In the genomic region with DNA sequence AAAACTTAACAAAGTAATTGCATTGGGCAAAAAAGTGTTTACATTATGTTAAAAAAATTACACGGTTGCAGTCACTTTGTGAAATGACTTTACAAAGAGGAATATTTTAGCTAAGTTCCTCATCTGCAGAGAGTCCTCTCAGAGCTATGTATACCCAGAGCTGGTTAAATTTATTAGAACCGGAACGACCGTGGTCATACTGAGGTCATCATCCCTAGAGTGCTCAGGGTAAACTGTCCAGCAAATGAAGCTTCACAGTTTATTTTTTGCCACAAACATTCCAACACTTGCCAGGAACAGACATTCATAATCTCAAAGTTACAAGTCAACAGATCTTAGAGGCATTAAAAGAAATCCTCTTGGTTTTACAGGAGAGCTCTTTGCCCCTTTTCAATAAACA, we compare ENCODE assay signal across 8 cellular contexts. TPM values are rescaled to one million over a fixed set of nuclear protein-coding genes. Genes with fewer than 3 reads are reported as not detected.
DNase-seq lines count a peak whose midpoint lies in the region; ATAC-seq and TF ChIP-seq lines count a peak whose summit lies in the region.

No MANE protein-coding gene starts in this region.

- DNase-seq in BE2C = no peak
- DNase-seq in KBM-7 = peak; percentile 42
- no peak for DNase-seq in adipocyte (ENCODE audit: low read depth)
- no peak for DNase-seq in globus pallidus (ENCODE audit: low spot score)
- DNase-seq in middle frontal gyrus (ENCODE audit: extremely low spot score, low spot score) = no peak

- H3K9me3 ChIP-seq in BE2C (no peaks in the 10 kb centered on the region), adipocyte (ENCODE audit: control insufficient read depth, low read length) (no peaks in the 10 kb centered on the region), mesodermal cell (ENCODE audit: control insufficient read depth, low read length) (no peaks in the 10 kb centered on the region)

- no peaks in the 10 kb centered on the region; the same call in 1 of the 2 replicates for H3K36me3 ChIP-seq in BE2C
- H3K36me3 ChIP-seq in adipocyte (ENCODE audit: control insufficient read depth, insufficient read depth, low read length, severe bottlenecking) = peaks cover 9% of the 10 kb centered on the region
- H3K36me3 ChIP-seq in mesodermal cell (ENCODE audit: control insufficient read depth, insufficient read depth, low read length) = no peaks in the 10 kb centered on the region

- peaks cover 9% of the 10 kb centered on the region; the same call in 1 of the 2 replicates for H3K27me3 ChIP-seq in BE2C
- no peaks in the 10 kb centered on the region for H3K27me3 ChIP-seq in adipocyte (replicated peaks; ENCODE audit: control insufficient read depth, insufficient read depth, low read length)

- no peak for TF ChIP-seq CTCF in BE2C (IDR thresholded peaks at IDR 0.05; ENCODE audit: low read depth, low read length)

- WGBS in mesodermal cell (ENCODE audit: insufficient coverage in 2 of 2), 2 experiments = 72 to 88% methylated on average over 3 to 4 of the region's 4 CpGs

- H3K4me1 ChIP-seq in BE2C (no peaks in the 10 kb centered on the region), adipocyte (ENCODE audit: control insufficient read depth, insufficient read depth, low read length) (peaks cover 21% of the 10 kb centered on the region), mesodermal cell (ENCODE audit: control insufficient read depth, insufficient read depth, low read length, poor library complexity, severe bottlenecking) (peaks cover 12% of the 10 kb centered on the region)

- ATAC-seq in GM19035 (IDR thresholded peaks at IDR 0.05; ENCODE audit: unreplicated experiment) (no peak), HG03175 (IDR thresholded peaks at IDR 0.05; ENCODE audit: unreplicated experiment) (no peak)

- peak overlapping the region; percentile 88 for H3K9ac ChIP-seq in adipocyte (ENCODE audit: low read length)

- H3K27ac ChIP-seq in mesodermal cell (ENCODE audit: low read depth, low read length, severe bottlenecking) = no peak overlapping the region

- H3K4me3 ChIP-seq in BE2C (ENCODE audit: low read depth, low read length) (peak overlapping the region; percentile 80), adipocyte (ENCODE audit: low read length) (peak overlapping the region; percentile 90), mesodermal cell (ENCODE audit: extremely low read depth, insufficient read depth, low read length, poor library complexity, severe bottlenecking) (peak overlapping the region; percentile 53)

- in situ Hi-C loops in KBM-7 (cut with MboI; ENCODE audit: low pct_unique_long_range_greater_than_20kb, low sequenced_read_pairs) = no loop called here

RNA-seq across cellular contexts. Expression of gene ROPN1L, which starts 0.9 kb away (rescaled TPM):
- not detected for polyA plus RNA-seq in BE2C (2012; ENCODE audit: insufficient read depth, insufficient read length, low read depth)
- polyA plus RNA-seq in mesodermal cell (2013, experiment 1 of 2) = 0.92 TPM
- 0.66 TPM for polyA plus RNA-seq in mesodermal cell (2013, experiment 2 of 2)
